ENCODE assay signal across 9 cellular contexts in the genomic region with DNA sequence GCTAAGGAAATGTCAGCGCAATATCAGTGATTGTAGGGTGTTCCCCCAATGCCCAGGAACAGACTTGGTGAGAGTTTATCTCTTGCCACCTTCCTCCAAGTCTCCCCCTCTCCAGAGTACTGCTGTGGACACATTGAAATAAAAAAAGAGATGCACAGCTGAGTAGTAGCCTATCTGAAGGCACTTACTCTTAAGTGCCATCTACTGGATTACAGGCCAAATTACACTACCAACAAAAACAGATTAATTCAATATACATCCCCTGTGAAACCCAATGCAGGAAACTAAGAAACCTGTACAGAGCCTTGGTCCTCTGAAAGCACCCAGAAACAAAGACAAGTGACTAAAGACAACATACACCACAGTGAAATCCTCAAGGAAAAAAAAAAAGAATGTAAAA.
DNase-seq lines count a peak whose midpoint lies in the region; ATAC-seq and TF ChIP-seq lines count a peak whose summit lies in the region.
"Had no signal": no experiment of that assay in that cellular context is flagged by ENCODE, and none has a peak within 500 bp of the region (broad histone marks: within the 10 kb centered on the region; RNA-seq: fewer than 3 reads in every experiment).

No MANE protein-coding gene starts in this region.

- no peak overlapping the region for H3K27ac ChIP-seq in naive thymus-derived CD4-positive, alpha-beta T cell (ENCODE audit: low read depth, low read length)
- H3K27ac ChIP-seq: epithelial cell of prostate had no signal

- CTCF ChIA-PET in naive thymus-derived CD4-positive, alpha-beta T cell (lab: Charles Lee), result no interaction called here

- H3K9me3 ChIP-seq in naive thymus-derived CD4-positive, alpha-beta T cell (ENCODE audit: control insufficient read depth in 2 of 3, low read length in 3 of 3), result no peaks in the 10 kb centered on the region

- H3K27me3 Mint-ChIP-seq in neural crest cell (ENCODE audit: low read depth), result no peaks in the 10 kb centered on the region
- peaks cover 0 to 11% (median 0%) of the 10 kb centered on the region in 5 donors for H3K27me3 Mint-ChIP-seq in naive thymus-derived CD4-positive, alpha-beta T cell

- DNase-seq in SW480 (ENCODE audit: low spot score) (peak; percentile 27), neural crest cell (ENCODE audit: low read depth, low spot score) (no peak), amygdala (lab: John Stamatoyannopoulos, UW) (no peak), NCI-H345 treated with DMSO at 0.1 percent for 48 hours (lab: John Stamatoyannopoulos, UW; ENCODE audit: unreplicated experiment) (no peak)
- no peak for DNase-seq in naive thymus-derived CD4-positive, alpha-beta T cell

- POLR2A ChIA-PET in naive thymus-derived CD4-positive, alpha-beta T cell (lab: Charles Lee), result no interaction called here

- peaks cover 6% of the 10 kb centered on the region for H3K4me1 Mint-ChIP-seq in neural crest cell
- no peaks in the 10 kb centered on the region for H3K4me1 Mint-ChIP-seq in naive thymus-derived CD4-positive, alpha-beta T cell

- no peak overlapping the region for H3K4me3 Mint-ChIP-seq in neural crest cell
- no peak overlapping the region for H3K4me3 Mint-ChIP-seq in naive thymus-derived CD4-positive, alpha-beta T cell

- no peaks in the 10 kb centered on the region for H3K36me3 ChIP-seq in naive thymus-derived CD4-positive, alpha-beta T cell (ENCODE audit: control insufficient read depth in 2 of 3, insufficient read depth in 3 of 3, low read length in 3 of 3)

- no peak overlapping the region for H3K27ac Mint-ChIP-seq in neural crest cell (ENCODE audit: unreplicated experiment)
- H3K27ac Mint-ChIP-seq in naive thymus-derived CD4-positive, alpha-beta T cell, result no peak overlapping the region

- peak; percentile 60 for TF ChIP-seq CTCF in neural crest cell (conservative IDR thresholded peaks at IDR 0.05)

- H3K4me1 ChIP-seq in naive thymus-derived CD4-positive, alpha-beta T cell (ENCODE audit: control insufficient read depth in 2 of 2, insufficient read depth in 2 of 2, low read length in 2 of 2), result no peaks in the 10 kb centered on the region

- H3K9me3 Mint-ChIP-seq in neural crest cell, result peaks cover 12% of the 10 kb centered on the region
- H3K9me3 Mint-ChIP-seq in naive thymus-derived CD4-positive, alpha-beta T cell, result no peaks in the 10 kb centered on the region

- ATAC-seq in GM18499 (IDR thresholded peaks at IDR 0.05; ENCODE audit: insufficient read depth, unreplicated experiment) (peak; percentile 63), HG02943 (IDR thresholded peaks at IDR 0.05; ENCODE audit: low read depth, unreplicated experiment) (peak; percentile 51), HG02588 (IDR thresholded peaks at IDR 0.05; ENCODE audit: unreplicated experiment) (no peak)
- no peak for ATAC-seq in naive thymus-derived CD4-positive, alpha-beta T cell

- H3K4me3 ChIP-seq in naive thymus-derived CD4-positive, alpha-beta T cell (ENCODE audit: low read length), result no peak overlapping the region

- no peaks in the 10 kb centered on the region for H3K27me3 ChIP-seq in naive thymus-derived CD4-positive, alpha-beta T cell (ENCODE audit: control insufficient read depth in 2 of 2, insufficient read depth in 2 of 2, low read length in 2 of 2)

- H3K36me3 Mint-ChIP-seq in neural crest cell (ENCODE audit: low read depth), result no peaks in the 10 kb centered on the region
- H3K36me3 Mint-ChIP-seq in naive thymus-derived CD4-positive, alpha-beta T cell, result no peaks in the 10 kb centered on the region

- intact Hi-C loops in naive thymus-derived CD4-positive, alpha-beta T cell (cut with micrococcal nuclease), result loop anchor here in 1 of 2 donors (10.0 kb wide), 1 partner anchor 1071 kb away; no protein-coding TSS in a partner anchor

Comparison
In these comparisons a context has a peak if more than half of its experiments do, and no peak if none do; other contexts are left out.
1. ATAC-seq: peak in GM18499 (single experiment) and HG02943 (single experiment); none in HG02588 (single experiment) and naive thymus-derived CD4-positive, alpha-beta T cell (single experiment).